ENCODE assay signal across 8 cellular contexts in the genomic region with DNA sequence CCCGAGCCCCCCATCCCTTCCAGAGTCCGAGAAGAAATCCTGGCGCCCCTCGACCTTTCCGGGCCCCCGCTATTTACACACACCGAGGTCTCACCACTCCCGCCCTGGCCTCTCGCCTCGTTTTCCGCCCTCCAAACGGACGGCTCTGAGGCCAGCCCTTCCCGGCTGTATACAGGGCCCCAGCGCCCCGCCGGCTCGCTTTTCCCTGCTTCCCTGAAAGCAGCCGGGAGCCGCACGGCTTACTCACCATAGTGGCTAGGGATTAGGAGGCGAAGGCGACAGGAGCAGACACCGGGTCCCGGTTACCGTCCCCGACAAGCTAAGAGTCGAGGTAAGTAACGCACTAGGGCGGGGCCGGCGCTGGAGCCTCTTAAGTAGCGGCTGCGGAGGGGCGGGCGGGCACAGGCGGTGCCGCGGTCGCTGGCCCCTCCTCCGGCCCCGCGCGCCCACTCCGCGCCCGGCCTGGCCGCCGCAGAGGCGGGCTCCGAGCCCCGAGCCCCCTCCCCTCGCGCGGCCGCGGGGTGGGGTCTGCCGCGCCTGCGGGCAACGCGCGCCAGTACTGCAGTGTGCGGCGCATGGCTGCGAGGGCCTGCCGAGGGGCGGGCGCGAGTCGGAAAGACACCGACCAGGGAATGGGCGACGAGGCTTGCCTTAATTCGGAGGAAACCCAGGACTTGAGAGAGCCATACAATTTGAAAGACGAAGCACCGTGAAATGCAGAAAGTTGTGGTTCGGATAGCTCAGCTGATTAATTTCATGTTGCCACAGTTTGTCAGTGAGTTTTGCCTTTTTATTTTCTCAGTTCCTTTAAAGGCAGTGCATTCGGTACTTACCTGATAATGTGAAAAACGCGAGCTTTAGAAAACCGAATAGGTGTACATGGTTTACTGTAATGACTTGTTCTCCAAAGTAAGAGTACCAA. TPM values are rescaled to one million over a fixed set of nuclear protein-coding genes. Genes with fewer than 3 reads are reported as not detected.
DNase-seq lines count a peak whose midpoint lies in the region; ATAC-seq and TF ChIP-seq lines count a peak whose summit lies in the region.

TSS of gene TUBA1B (minus strand) at position 345 of the 922 bp plus-strand sequence. CDS start at position 250, 95 bp downstream.

- CTCF ChIA-PET in Calu3 (lab: Charles Lee) = interaction anchor here (0.5 to 1.9 kb wide), 9 partner anchors 12 to 133 kb away, joined by 3 to 13 read pairs (median 4); partner anchors contain the start of genes TUBA1A and TUBA1C

- H3K27ac Mint-ChIP-seq in Calu3 (ENCODE audit: unreplicated experiment) (peak within 1 kb of the TSS; percentile 91), endothelial cell (ENCODE audit: unreplicated experiment) (peak within 1 kb of the TSS; percentile 91), mesothelial cell of epicardium (peak within 1 kb of the TSS; percentile 97)

- peak; percentile 63 for ATAC-seq in GM21447 (IDR thresholded peaks at IDR 0.05; ENCODE audit: unreplicated experiment)

- BruUV-seq in Calu3 (replicated peaks; lab: Mats Ljungman, UMichigan) = no TSS peak

- H3K4me2 ChIP-seq in OCI-LY3 (ENCODE audit: low read length) = peak within 1 kb of the TSS; percentile 96

- no peaks in the 10 kb centered on the region for H3K27me3 ChIP-seq in OCI-LY3 (ENCODE audit: low read depth, low read length)

- peaks cover 24% of the 10 kb centered on the region for H4K20me1 ChIP-seq in OCI-LY3 (ENCODE audit: insufficient read depth, low read length)

- H3K79me2 ChIP-seq in OCI-LY3 (ENCODE audit: low read length) = peaks cover 53% of the 10 kb centered on the region

- H2AFZ ChIP-seq in OCI-LY3 (ENCODE audit: low read depth, low read length) = peak within 1 kb of the TSS; percentile 45; the same call in 1 of the 2 replicates

- intact Hi-C loops in Calu3 (cut with micrococcal nuclease; ENCODE audit: unreplicated experiment) = no loop called here

- H3K4me1 Mint-ChIP-seq in Calu3 (ENCODE audit: low read depth, unreplicated experiment) = peaks cover 8% of the 10 kb centered on the region
- H3K4me1 Mint-ChIP-seq in endothelial cell (ENCODE audit: unreplicated experiment) = peaks cover 25% of the 10 kb centered on the region
- peaks cover 39% of the 10 kb centered on the region for H3K4me1 Mint-ChIP-seq in mesothelial cell of epicardium

- H3K27me3 Mint-ChIP-seq in Calu3 (ENCODE audit: unreplicated experiment) = no peaks in the 10 kb centered on the region
- H3K27me3 Mint-ChIP-seq in endothelial cell (ENCODE audit: unreplicated experiment) = peaks cover 15% of the 10 kb centered on the region
- H3K27me3 Mint-ChIP-seq in mesothelial cell of epicardium (ENCODE audit: low read depth) = no peaks in the 10 kb centered on the region

- peak within 1 kb of the TSS; percentile 100 for H3K9ac ChIP-seq in OCI-LY3 (ENCODE audit: low read length)

- DNase-seq in Calu3 (peak; percentile 87), HuH-7 (ENCODE audit: low spot score) (peak; percentile 80), endothelial cell (ENCODE audit: low spot score) (peak; percentile 91), mesothelial cell of epicardium (ENCODE audit: low spot score in 2 of 2, unreplicated experiment in 2 of 2) (peak; percentile 82 to 87)
- peak; percentile 99 for DNase-seq in activated CD8-positive, alpha-beta memory T cell treated with anti-CD3 and anti-CD28 coated beads, Interleukin-2, amount 50 U/mL, for 48 hours
- peak; percentile 86 to 87 for DNase-seq in stimulated activated CD8-positive, alpha-beta memory T cell treated with anti-CD3 and anti-CD28 coated beads, Interleukin-15, amount 100 ng/mL, for 48 hours (ENCODE audit: low read depth in 2 of 2)

- H3K9me3 ChIP-seq in OCI-LY3 (ENCODE audit: insufficient read depth, low read length) = no peaks in the 10 kb centered on the region

- H3K9me3 Mint-ChIP-seq in Calu3 (ENCODE audit: low read depth, unreplicated experiment) = no peaks in the 10 kb centered on the region
- H3K9me3 Mint-ChIP-seq in endothelial cell (ENCODE audit: unreplicated experiment) = no peaks in the 10 kb centered on the region
- no peaks in the 10 kb centered on the region for H3K9me3 Mint-ChIP-seq in mesothelial cell of epicardium

- H3K4me3 Mint-ChIP-seq in Calu3 (ENCODE audit: low read depth, unreplicated experiment) (peak within 1 kb of the TSS; percentile 86), endothelial cell (ENCODE audit: unreplicated experiment) (peak within 1 kb of the TSS; percentile 95), mesothelial cell of epicardium (peak within 1 kb of the TSS; percentile 92)

- H3K36me3 Mint-ChIP-seq in Calu3 (ENCODE audit: insufficient read depth, unreplicated experiment) (peaks cover 38% of the 10 kb centered on the region), endothelial cell (ENCODE audit: low read depth, unreplicated experiment) (peaks cover 31% of the 10 kb centered on the region), mesothelial cell of epicardium (peaks cover 30% of the 10 kb centered on the region)

- H3K4me3 ChIP-seq in OCI-LY3 (ENCODE audit: low read length) = peak within 1 kb of the TSS; percentile 86

- H3K36me3 ChIP-seq in OCI-LY3 (replicated peaks; ENCODE audit: low read depth, low read length) = peaks cover 35% of the 10 kb centered on the region

- TF ChIP-seq CTCF in Calu3 (IDR thresholded peaks at IDR 0.05; ENCODE audit: unreplicated experiment) (no peak), OCI-LY3 (IDR thresholded peaks at IDR 0.05; ENCODE audit: low read depth, low read length) (no peak), endothelial cell (IDR thresholded peaks at IDR 0.05; ENCODE audit: unreplicated experiment) (no peak), mesothelial cell of epicardium (IDR thresholded peaks at IDR 0.05; ENCODE audit: unreplicated experiment) (no peak)

- peaks cover 22% of the 10 kb centered on the region for H3K4me1 ChIP-seq in OCI-LY3 (ENCODE audit: low read length)

- H3K27ac ChIP-seq in OCI-LY3 (ENCODE audit: low read length) = peak within 1 kb of the TSS; percentile 98

RNA-seq across cellular contexts. Expression of gene TUBA1B, which starts in this region (rescaled TPM):
- total RNA-seq in Calu3 (2022) (690 and 793 TPM in 2 replicates), endothelial cell (ENCODE audit: unreplicated experiment) (915 TPM), mesothelial cell of epicardium (745 to 765 TPM (median 754 TPM) in 3 replicates)

Comparison
In these comparisons a context has a peak if more than half of its experiments do, and no peak if none do; other contexts are left out.
1. Peak in every context shown above with its lines: DNase-seq, ATAC-seq, H3K4me3 ChIP-seq and H3K27ac ChIP-seq.